Comparison of ENCODE assay signal across 1 cellular context in genomic region chr1:81237531-81238528, GRCh38.
TF ChIP-seq lines count a peak whose summit lies in the region.

No MANE protein-coding gene starts in this region.

TF ChIP-seq in GM12878, 131 proteins besides CTCF, POLR2A, EP300 and RAD21 (continued from another document):
- TF ChIP-seq SKIL (IDR thresholded peaks at IDR 0.05; ENCODE audit: low read depth, poor library complexity, severe bottlenecking) (no peak), ZNF24 (IDR thresholded peaks at IDR 0.05) (no peak), ZNF384 (IDR thresholded peaks at IDR 0.05; ENCODE audit: borderline replicate concordance, low read depth, low read length) (no peak), HSF1 (IDR thresholded peaks at IDR 0.05; ENCODE audit: low read depth, low read length) (no peak), CEBPZ (IDR thresholded peaks at IDR 0.05; ENCODE audit: low read depth, low read length) (no peak)
